In genomic region chr6:14542670-14543366, GRCh38 we compare ENCODE assay signal across 10 cellular contexts.
DNase-seq lines count a peak whose midpoint lies in the region; ATAC-seq, FAIRE-seq and TF ChIP-seq lines count a peak whose summit lies in the region.
"Had no signal": no experiment of that assay in that cellular context is flagged by ENCODE, and none has a peak within 500 bp of the region (broad histone marks: within the 10 kb centered on the region; RNA-seq: fewer than 3 reads in every experiment).

No MANE protein-coding gene starts in this region.

- POLR2A ChIA-PET in HepG2 (lab: Yijun Ruan, JAX) = no interaction called here

- no peak overlapping the region for H2AFZ ChIP-seq in HepG2 (ENCODE audit: low read length)
- H2AFZ ChIP-seq: parathyroid adenoma had no signal

- no peak for TF ChIP-seq RAD21 in HepG2 (CRISPR knock-in tag; IDR thresholded peaks at IDR 0.05)

- FAIRE-seq in HepG2 (lab: Jason Lieb, UNC) = no peak
- FAIRE-seq: A204.1 had no signal

- TF ChIP-seq POLR2A in HepG2 (IDR thresholded peaks at IDR 0.05; ENCODE audit: insufficient read depth in 1 of 2, low read depth in 2 of 2, low read length in 2 of 2) (no peak), thyroid gland (IDR thresholded peaks at IDR 0.05) (no peak)

- no peaks in the 10 kb centered on the region for H4K20me1 ChIP-seq in HepG2 (ENCODE audit: insufficient read depth, low read length)

- no TSS peak for BruUV-seq in HepG2 (replicated peaks; lab: Mats Ljungman, UMichigan)

- H3K36me3 ChIP-seq in HepG2 (replicated peaks in 1 of 2; ENCODE audit: control insufficient read depth in 1 of 2, insufficient read depth in 2 of 2, low read length in 2 of 2) (no peaks in the 10 kb centered on the region), thyroid gland (no peaks in the 10 kb centered on the region)

- TF ChIP-seq CTCF in HepG2 (CRISPR knock-in tag; IDR thresholded peaks at IDR 0.05) (no peak), thyroid gland (IDR thresholded peaks at IDR 0.05) (no peak)

- H3K9me3 ChIP-seq in HepG2 (ENCODE audit: low read length) (no peaks in the 10 kb centered on the region), thyroid gland (no peaks in the 10 kb centered on the region)

- TF ChIP-seq EP300 in HepG2 (IDR thresholded peaks at IDR 0.05; ENCODE audit: low read depth in 2 of 2, low read length in 2 of 2) (no peak), HepG2 (CRISPR knock-in tag; IDR thresholded peaks at IDR 0.05; ENCODE audit: borderline replicate concordance) (no peak)

- H3K4me3 ChIP-seq in HepG2 (replicated peaks in 1 of 3; ENCODE audit: insufficient read depth in 1 of 3, low read depth in 2 of 3, low read length in 3 of 3) = no peak overlapping the region
- H3K4me3 ChIP-seq in thyroid gland (replicated peaks in 1 of 3) = no peak overlapping the region

- H3K9ac ChIP-seq in HepG2 (ENCODE audit: insufficient read depth, low read depth, low read length) = no peak overlapping the region
- H3K9ac ChIP-seq: parathyroid adenoma had no signal

- H3K27ac ChIP-seq in HepG2 (ENCODE audit: extremely low read length, insufficient read depth, low read length) (no peak overlapping the region), thyroid gland (no peak overlapping the region)
- H3K27ac ChIP-seq: parathyroid adenoma had no signal

- no peak overlapping the region for H3K4me2 ChIP-seq in HepG2 (ENCODE audit: low read depth, low read length)

- ATAC-seq in HG03469 (IDR thresholded peaks at IDR 0.05; ENCODE audit: unreplicated experiment) (peak; percentile 78), HepG2 (no peak), HG03097 (IDR thresholded peaks at IDR 0.05; ENCODE audit: low FRiP score, unreplicated experiment) (no peak)

- intact Hi-C loops in HepG2 (cut with micrococcal nuclease; ENCODE audit: unreplicated experiment) = no loop called here
- intact Hi-C loops in thyroid gland (cut with DNase I) = no loop called here
- intact Hi-C loops in posterior vena cava (cut with DNase I) = no loop called here

- DNase-seq in NCI-H1105 treated with DMSO at 0.1 percent for 48 hours (lab: John Stamatoyannopoulos, UW) (peak; percentile 10), NCI-H1105 (lab: John Stamatoyannopoulos, UW) (no peak), activated T-cell treated with anti-CD3 and anti-CD28 coated beads for 24 hours (ENCODE audit: low read depth) (peak; percentile 70), HepG2 (ENCODE audit: low spot score) (no peak), thyroid gland (no peak), posterior vena cava (ENCODE audit: low spot score) (no peak)

- 35% methylated on average over 9 of the region's 10 CpGs for WGBS in HepG2 (ENCODE audit: low lambda C conversion rate)
- WGBS in thyroid gland, 2 donors = 78 to 84% methylated on average over 9 to 10 of the region's 10 CpGs

- CTCF ChIA-PET in HepG2 (lab: Yijun Ruan, JAX; ENCODE audit: low intra/inter-chr PET ratio, low total read pairs) = no interaction called here

- no peaks in the 10 kb centered on the region for H3K79me2 ChIP-seq in HepG2 (ENCODE audit: insufficient read depth, low read length)
- H3K79me2 ChIP-seq: parathyroid adenoma had no signal

- in situ Hi-C loops in HepG2 (cut with HindIII; ENCODE audit: extremely low pct_ligation_motif_present, low pct_unique_long_range_greater_than_20kb) = no loop called here

- H3K27me3 ChIP-seq in HepG2 (ENCODE audit: control insufficient read depth in 1 of 2, insufficient read depth in 2 of 2, low read length in 2 of 2) (no peaks in the 10 kb centered on the region; a peak in 1 of 5 replicates), thyroid gland (no peaks in the 10 kb centered on the region)

- H3K4me1 ChIP-seq in HepG2 (ENCODE audit: insufficient read depth, low read length) (no peaks in the 10 kb centered on the region), thyroid gland (no peaks in the 10 kb centered on the region)
- H3K4me1 ChIP-seq: parathyroid adenoma had no signal

TF ChIP-seq in HepG2, 621 proteins besides CTCF, POLR2A, EP300 and RAD21:
- TF ChIP-seq ZBTB2 (CRISPR knock-in tag; IDR thresholded peaks at IDR 0.05; ENCODE audit: low read depth) = no peak
- TF ChIP-seq MXD4 (CRISPR knock-in tag; IDR thresholded peaks at IDR 0.05) = no peak
- TF ChIP-seq ESRRA (CRISPR knock-in tag; IDR thresholded peaks at IDR 0.05; ENCODE audit: low read depth) = no peak
- no peak for TF ChIP-seq E2F2 (CRISPR knock-in tag; IDR thresholded peaks at IDR 0.05; ENCODE audit: borderline replicate concordance)
- TF ChIP-seq ZFAT (CRISPR knock-in tag; conservative IDR thresholded peaks at IDR 0.05) = no peak
- TF ChIP-seq THAP8 (CRISPR knock-in tag; IDR thresholded peaks at IDR 0.05; ENCODE audit: borderline replicate concordance) = no peak
- TF ChIP-seq CREB1 (IDR thresholded peaks at IDR 0.05) = peak; percentile 79
- no peak for TF ChIP-seq CREB1 (CRISPR knock-in tag; IDR thresholded peaks at IDR 0.05)
- TF ChIP-seq ATF2 (CRISPR knock-in tag; IDR thresholded peaks at IDR 0.05) = no peak
TF ChIP-seq in HepG2: peak in this region for 1.

Comparison
In these comparisons a context has a peak if more than half of its experiments do, and no peak if none do; other contexts are left out.
1. DNase-seq: peak in NCI-H1105 treated with DMSO at 0.1 percent for 48 hours (single experiment) and activated T-cell treated with anti-CD3 and anti-CD28 coated beads for 24 hours (single experiment); none in NCI-H1105 (single experiment), HepG2 (single experiment), thyroid gland (0 of 2) and posterior vena cava (single experiment).